In genomic region chr1:15994590-15995351, GRCh38 we compare ENCODE assay signal across 1 cellular context.
TF ChIP-seq lines count a peak whose summit lies in the region.

No MANE protein-coding gene starts in this region.

TF ChIP-seq in endothelial cell of umbilical vein, 7 proteins besides CTCF, POLR2A, EP300 and RAD21:
- TF ChIP-seq MYC (IDR thresholded peaks at IDR 0.05; ENCODE audit: low read depth, low read length) (no peak), FOS (IDR thresholded peaks at IDR 0.05; ENCODE audit: borderline replicate concordance, insufficient read depth, low read length) (no peak), EZH2 (IDR thresholded peaks at IDR 0.05; ENCODE audit: borderline replicate concordance, low read depth, low read length, severe bottlenecking) (no peak), MAX (IDR thresholded peaks at IDR 0.05; ENCODE audit: insufficient read depth, insufficient read length) (no peak), JUN (IDR thresholded peaks at IDR 0.05; ENCODE audit: borderline replicate concordance, insufficient read depth, insufficient read length, low read depth) (no peak), GATA2 (IDR thresholded peaks at IDR 0.05; ENCODE audit: insufficient read depth, insufficient read length, low read depth, low read length) (no peak), POLR2AphosphoS5 (IDR thresholded peaks at IDR 0.05; ENCODE audit: insufficient read depth, low read depth, low read length) (no peak)
